7 cellular contexts compared by ENCODE assay signal in the genomic region with DNA sequence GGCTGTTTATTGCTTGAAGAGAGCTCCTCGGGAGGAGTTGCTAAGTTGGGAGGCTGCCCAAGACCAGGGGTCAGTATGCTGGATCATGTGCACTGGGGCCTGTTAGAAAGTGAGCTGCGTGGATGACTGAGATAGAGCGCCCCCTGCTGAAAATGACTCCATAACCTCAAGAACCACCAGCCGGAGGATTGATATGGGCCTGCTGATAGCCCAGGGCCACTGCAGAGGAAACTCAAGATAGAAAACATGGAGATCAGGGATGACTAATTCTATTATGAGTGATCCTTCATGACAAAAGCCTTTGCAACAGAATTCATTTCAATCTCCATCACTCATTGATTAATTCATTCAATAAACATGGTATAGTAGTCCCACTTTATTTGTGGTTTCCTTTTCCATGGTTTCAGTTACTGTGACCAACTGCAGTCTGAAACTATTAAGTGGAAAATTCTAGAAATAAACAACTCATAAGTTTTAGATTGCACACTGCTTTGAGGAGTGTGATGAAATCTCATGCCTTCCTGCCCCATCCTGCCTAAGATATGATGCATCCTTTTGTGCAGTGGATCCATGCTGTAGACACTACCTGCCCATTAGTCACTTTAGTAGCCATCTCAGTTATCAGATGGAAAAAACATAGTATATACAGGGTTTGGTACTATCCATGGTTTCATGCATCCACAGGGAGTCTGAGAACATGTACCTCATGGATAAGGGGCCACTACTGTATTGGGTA.
DNase-seq lines count a peak whose midpoint lies in the region; TF ChIP-seq lines count a peak whose summit lies in the region.

No MANE protein-coding gene starts in this region.

- TF ChIP-seq CTCF in HEK293 (tag by site-specific recombination; IDR thresholded peaks at IDR 0.05) (no peak), adrenal gland (IDR thresholded peaks at IDR 0.05) (peak; percentile 17 to 41 (median 30))

- no peak for TF ChIP-seq POLR2A in adrenal gland (IDR thresholded peaks at IDR 0.05)

- H3K27ac ChIP-seq in HEK293 (ENCODE audit: extremely low read depth, low read depth, low read length) (no peak overlapping the region), adrenal gland (no peak overlapping the region)

- CTCF ChIA-PET in HEK293 (lab: Yijun Ruan, JAX), result interaction anchor here (0.5 to 3.8 kb wide), 32 partner anchors 7 to 1701 kb away, joined by 3 to 58 read pairs (median 4); a partner anchor contains a TSS

- H3K9me3 ChIP-seq in HEK293 (ENCODE audit: control insufficient read depth, insufficient read depth, low read depth, low read length), result no peaks in the 10 kb centered on the region
- no peaks in the 10 kb centered on the region for H3K9me3 ChIP-seq in adrenal gland (replicated peaks in 1 of 3)

- H3K4me3 ChIP-seq in HEK293 (ENCODE audit: low read depth, low read length) (no peak overlapping the region), adrenal gland (no peak overlapping the region)

- intact Hi-C loops in adrenal gland (cut with DNase I), result loop anchor here in 1 of 2 donors (10.0 kb wide), 1 partner anchor 391 kb away; no protein-coding TSS in a partner anchor

- WGBS in adrenal gland, 4 donors, result 16 to 26% (median 20%) methylated on average over 4 of the region's 4 CpGs

- DNase-seq in GM03348 (ENCODE audit: low spot score), result peak; percentile 22
- DNase-seq in RPMI7951 (ENCODE audit: low read depth), result peak; percentile 35
- peak; percentile 21 to 64 (median 47) for DNase-seq in adrenal gland
- DNase-seq in kidney glomerular epithelial cell (lab: John Stamatoyannopoulos, UW), result peak; percentile 2
- DNase-seq in stimulated activated CD8-positive, alpha-beta memory T cell treated with anti-CD3 and anti-CD28 coated beads, Interleukin-15, amount 100 ng/mL, for 24 hours (ENCODE audit: low read depth), result peak; percentile 2
- no peak for DNase-seq in cerebellum (ENCODE audit: low spot score)

- H3K36me3 ChIP-seq in HEK293 (ENCODE audit: control insufficient read depth in 2 of 2, insufficient read depth in 1 of 2, low read length in 2 of 2) (no peaks in the 10 kb centered on the region), adrenal gland (replicated peaks in 1 of 2) (no peaks in the 10 kb centered on the region)

- no peaks in the 10 kb centered on the region for H3K4me1 ChIP-seq in HEK293 (ENCODE audit: control insufficient read depth, insufficient read depth, low read length)
- H3K4me1 ChIP-seq in adrenal gland (replicated peaks in 1 of 2), result no peaks in the 10 kb centered on the region

- POLR2A ChIA-PET in HEK293 (lab: Yijun Ruan, JAX), result no interaction called here

- peaks cover 8% of the 10 kb centered on the region for H3K27me3 ChIP-seq in adrenal gland

TF ChIP-seq in HEK293, 187 proteins besides CTCF, POLR2A, EP300 and RAD21:
- TF ChIP-seq, protein P1, sequence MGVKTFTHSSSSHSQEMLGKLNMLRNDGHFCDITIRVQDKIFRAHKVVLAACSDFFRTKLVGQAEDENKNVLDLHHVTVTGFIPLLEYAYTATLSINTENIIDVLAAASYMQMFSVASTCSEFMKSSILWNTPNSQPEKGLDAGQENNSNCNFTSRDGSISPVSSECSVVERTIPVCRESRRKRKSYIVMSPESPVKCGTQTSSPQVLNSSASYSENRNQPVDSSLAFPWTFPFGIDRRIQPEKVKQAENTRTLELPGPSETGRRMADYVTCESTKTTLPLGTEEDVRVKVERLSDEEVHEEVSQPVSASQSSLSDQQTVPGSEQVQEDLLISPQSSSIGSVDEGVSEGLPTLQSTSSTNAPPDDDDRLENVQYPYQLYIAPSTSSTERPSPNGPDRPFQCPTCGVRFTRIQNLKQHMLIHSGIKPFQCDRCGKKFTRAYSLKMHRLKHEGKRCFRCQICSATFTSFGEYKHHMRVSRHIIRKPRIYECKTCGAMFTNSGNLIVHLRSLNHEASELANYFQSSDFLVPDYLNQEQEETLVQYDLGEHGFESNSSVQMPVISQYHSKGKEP (tag by site-specific recombination; IDR thresholded peaks at IDR 0.05), result no peak
- TF ChIP-seq ZNF654 (tag by site-specific recombination; IDR thresholded peaks at IDR 0.05; ENCODE audit: low read depth), result peak; percentile 45
- no peak for TF ChIP-seq ZNF664 (tag by site-specific recombination; IDR thresholded peaks at IDR 0.05)
- 0 out of 2 replicates have a peak, but pooled peaks have one; percentile 35 for TF ChIP-seq ZNF660 (tag by site-specific recombination; IDR thresholded peaks at IDR 0.05)
- TF ChIP-seq ZNF202 (tag by site-specific recombination; IDR thresholded peaks at IDR 0.05; ENCODE audit: borderline replicate concordance), result no peak
